22 cellular contexts compared by ENCODE assay signal in genomic region chr4:4889781-4890180, GRCh38. TPM values are rescaled to one million over a fixed set of nuclear protein-coding genes. Genes with fewer than 3 reads are reported as not detected.
DNase-seq lines count a peak whose midpoint lies in the region; ATAC-seq and TF ChIP-seq lines count a peak whose summit lies in the region.
"Had no signal": no experiment of that assay in that cellular context is flagged by ENCODE, and none has a peak within 500 bp of the region (broad histone marks: within the 10 kb centered on the region; RNA-seq: fewer than 3 reads in every experiment).

No MANE protein-coding gene starts in this region.

- H3K4me3 Mint-ChIP-seq in type B pancreatic cell = no peak overlapping the region
- H3K4me3 Mint-ChIP-seq: CD14-positive monocyte; CD4-positive, alpha-beta memory T cell; CD4-positive, CD25-positive, alpha-beta regulatory T cell; CD8-positive, alpha-beta memory T cell had no signal

- H3K4me1 Mint-ChIP-seq in type B pancreatic cell (ENCODE audit: unreplicated experiment) = no peaks in the 10 kb centered on the region
- H3K4me1 Mint-ChIP-seq: CD14-positive monocyte; CD4-positive, alpha-beta memory T cell; CD4-positive, CD25-positive, alpha-beta regulatory T cell; CD8-positive, alpha-beta memory T cell had no signal

- no peak for ATAC-seq in left lobe of liver
- ATAC-seq: GM12878 had no signal

- peaks cover 44% of the 10 kb centered on the region for H3K27me3 Mint-ChIP-seq in type B pancreatic cell

- DNase-seq in left lobe of liver (ENCODE audit: low spot score) = peak; percentile 32
- peak; percentile 50 for DNase-seq in type B pancreatic cell (ENCODE audit: extremely low spot score, unreplicated experiment)
- DNase-seq in activated CD4-positive, alpha-beta T cell treated with anti-CD3 and anti-CD28 coated beads for 48 hours = no peak
- DNase-seq in stimulated activated naive CD4-positive, alpha-beta T cell treated with Interleukin-2 at 50 U/mL for 16 hours (lab: John Stamatoyannopoulos, UW) = no peak
- DNase-seq in HuH-7.5 (ENCODE audit: low spot score) = no peak
- DNase-seq: 8988T; ACHN; BE2C; C1 segment of cervical spinal cord; CD4-positive, alpha-beta memory T cell; CD4-positive, CD25-positive, alpha-beta regulatory T cell; CD8-positive, alpha-beta memory T cell; COR-L47; DMS 273 treated with DMSO at 0.1 percent for 48 hours; DMS153; DMS53; DMS79; DND-41; EL; GDM1 had no signal

- H3K27ac Mint-ChIP-seq in type B pancreatic cell = no peak overlapping the region
- H3K27ac Mint-ChIP-seq: CD14-positive monocyte; CD4-positive, alpha-beta memory T cell; CD4-positive, CD25-positive, alpha-beta regulatory T cell; CD8-positive, alpha-beta memory T cell had no signal

- H3K36me3 Mint-ChIP-seq in type B pancreatic cell = no peaks in the 10 kb centered on the region
- H3K36me3 Mint-ChIP-seq: CD14-positive monocyte; CD4-positive, alpha-beta memory T cell; CD4-positive, CD25-positive, alpha-beta regulatory T cell; CD8-positive, alpha-beta memory T cell had no signal

- TF ChIP-seq CTCF in type B pancreatic cell (conservative IDR thresholded peaks at IDR 0.05) = no peak

- H3K9me3 Mint-ChIP-seq in type B pancreatic cell = no peaks in the 10 kb centered on the region
- H3K9me3 Mint-ChIP-seq: CD14-positive monocyte; CD4-positive, CD25-positive, alpha-beta regulatory T cell had no signal

RNA-seq across cellular contexts. Expression of gene MSX1, which starts 30.3 kb away (rescaled TPM):
- 0.33 TPM for total RNA-seq in left lobe of liver
- 7.4 and 67.3 TPM in 2 replicates for total RNA-seq in type B pancreatic cell (ENCODE audit: low replicate concordance)
- total RNA-seq: CD4-positive, alpha-beta memory T cell had no signal

Comparison
In these comparisons a context has a peak if more than half of its experiments do, and no peak if none do; other contexts are left out.
1. DNase-seq: peak in left lobe of liver (single experiment) and type B pancreatic cell (single experiment); none in activated CD4-positive, alpha-beta T cell treated with anti-CD3 and anti-CD28 coated beads for 48 hours (single experiment), stimulated activated naive CD4-positive, alpha-beta T cell treated with Interleukin-2 at 50 U/mL for 16 hours (single experiment) and HuH-7.5 (single experiment).